Comparison of ENCODE assay signal across 8 cellular contexts in genomic region chr11:39374963-39375698, GRCh38.
DNase-seq lines count a peak whose midpoint lies in the region; ATAC-seq and TF ChIP-seq lines count a peak whose summit lies in the region.

No MANE protein-coding gene starts in this region.

- H3K27ac Mint-ChIP-seq in stimulated activated naive CD8-positive, alpha-beta T cell treated with anti-CD3 and anti-CD28 coated beads, Interleukin-15, amount 100 ng/mL, for 72 hours, result no peak overlapping the region

- no peaks in the 10 kb centered on the region for H3K36me3 ChIP-seq in BJ (ENCODE audit: control insufficient read depth, insufficient read depth, low read length)
- no peaks in the 10 kb centered on the region for H3K36me3 ChIP-seq in tibial artery

- POLR2A ChIA-PET in BJ (lab: Charles Lee), result no interaction called here

- intact Hi-C loops in tibial artery (cut with DNase I; ENCODE audit: low total_unique reads), result no loop called here

- no peak for DNase-seq in BJ (ENCODE audit: low read depth)
- DNase-seq in RPMI8226, result peak; percentile 38
- peak in 1 of 2 donors; percentile 7 for DNase-seq in foreskin fibroblast
- no peak for DNase-seq in tibial artery
- no peak for DNase-seq in stimulated activated naive CD8-positive, alpha-beta T cell treated with anti-CD3 and anti-CD28 coated beads, Interleukin-15, amount 100 ng/mL, for 72 hours
- DNase-seq in stimulated activated CD4-positive, alpha-beta T cell treated with anti-CD3 and anti-CD28 coated beads, Interleukin-4, amount 100 ng/mL, for 24 hours, result no peak

- H3K9me3 ChIP-seq in tibial artery, result no peaks in the 10 kb centered on the region

- H3K27ac ChIP-seq in tibial artery, result no peak overlapping the region

- no peaks in the 10 kb centered on the region for H3K27me3 ChIP-seq in BJ (ENCODE audit: control insufficient read depth, insufficient read depth, low read length)
- no peaks in the 10 kb centered on the region for H3K27me3 ChIP-seq in tibial artery

- peak; percentile 38; the same call in 1 of the 2 replicates for TF ChIP-seq CTCF in BJ (IDR thresholded peaks at IDR 0.05; ENCODE audit: insufficient read depth, low read depth, low read length)
- peak; percentile 35 for TF ChIP-seq CTCF in foreskin fibroblast (IDR thresholded peaks at IDR 0.05; ENCODE audit: low read depth, low read length)
- peak; percentile 14 to 40 for TF ChIP-seq CTCF in tibial artery (IDR thresholded peaks at IDR 0.05)

- H3K4me3 ChIP-seq in BJ (ENCODE audit: low read depth, low read length) (no peak overlapping the region), foreskin fibroblast (ENCODE audit: low read depth in 1 of 2, low read length in 2 of 2) (no peak overlapping the region), tibial artery (no peak overlapping the region)

- no peaks in the 10 kb centered on the region for H3K27me3 Mint-ChIP-seq in stimulated activated naive CD8-positive, alpha-beta T cell treated with anti-CD3 and anti-CD28 coated beads, Interleukin-15, amount 100 ng/mL, for 72 hours

- CTCF ChIA-PET in BJ (lab: Yijun Ruan, JAX), result interaction anchor here (0.6 kb wide), 1 partner anchor 1668 kb away, joined by 3 read pairs; no protein-coding TSS in a partner anchor

- no peaks in the 10 kb centered on the region for H3K4me1 ChIP-seq in tibial artery

- no peaks in the 10 kb centered on the region for H3K4me1 Mint-ChIP-seq in stimulated activated naive CD8-positive, alpha-beta T cell treated with anti-CD3 and anti-CD28 coated beads, Interleukin-15, amount 100 ng/mL, for 72 hours

- no peak overlapping the region for H3K4me3 Mint-ChIP-seq in stimulated activated naive CD8-positive, alpha-beta T cell treated with anti-CD3 and anti-CD28 coated beads, Interleukin-15, amount 100 ng/mL, for 72 hours

- H3K9me3 Mint-ChIP-seq in stimulated activated naive CD8-positive, alpha-beta T cell treated with anti-CD3 and anti-CD28 coated beads, Interleukin-15, amount 100 ng/mL, for 72 hours, result no peaks in the 10 kb centered on the region

- ATAC-seq in GM21528 (IDR thresholded peaks at IDR 0.05; ENCODE audit: low FRiP score, unreplicated experiment), result peak; percentile 55
- no peak for ATAC-seq in stimulated activated naive CD8-positive, alpha-beta T cell treated with anti-CD3 and anti-CD28 coated beads, Interleukin-15, amount 100 ng/mL, for 72 hours
- no peak for ATAC-seq in HG03159 (IDR thresholded peaks at IDR 0.05; ENCODE audit: unreplicated experiment)
